8 cellular contexts compared by ENCODE assay signal in genomic region chr10:79444243-79445119, GRCh38. TPM values are rescaled to one million over a fixed set of nuclear protein-coding genes. Genes with fewer than 3 reads are reported as not detected.
DNase-seq lines count a peak whose midpoint lies in the region; ATAC-seq lines count a peak whose summit lies in the region.

No MANE protein-coding gene starts in this region.

- DNase-seq in NCI-H2227 (lab: John Stamatoyannopoulos, UW; ENCODE audit: unreplicated experiment), result peak; percentile 13
- no peak for DNase-seq in NCI-H2227 treated with DMSO at 0.1 percent for 48 hours (lab: John Stamatoyannopoulos, UW)
- DNase-seq in NCI-H69 (lab: John Stamatoyannopoulos, UW), result peak; percentile 64
- peak; percentile 24 for DNase-seq in activated T-cell treated with anti-CD3 and anti-CD28 coated beads for 24 hours (ENCODE audit: low read depth)
- DNase-seq in substantia nigra (lab: John Stamatoyannopoulos, UW), result peak in 19 of 49 donors; percentile 32 to 68 (median 51)

- H3K4me3 ChIP-seq in muscle layer of duodenum (ENCODE audit: low read depth in 1 of 2, low read length in 2 of 2), result peak overlapping the region; percentile 77 to 79

- ATAC-seq in HG02870 (IDR thresholded peaks at IDR 0.05; ENCODE audit: unreplicated experiment) (peak; percentile 15), esophagus mucosa (peak; percentile 42)

- no peaks in the 10 kb centered on the region for H3K9me3 ChIP-seq in muscle layer of duodenum (ENCODE audit: control insufficient read depth in 1 of 2, low read length in 2 of 2)

- H3K27ac ChIP-seq in muscle layer of duodenum (ENCODE audit: low read length), result peak overlapping the region; percentile 41
- peak overlapping the region; percentile 91 for H3K27ac ChIP-seq in substantia nigra (ENCODE audit: low read depth, low read length, poor library complexity, severe bottlenecking)

- H3K27me3 ChIP-seq in muscle layer of duodenum (ENCODE audit: low read depth, low read length), result no peaks in the 10 kb centered on the region

- peaks cover 26 to 45% of the 10 kb centered on the region in 2 donors for H3K4me1 ChIP-seq in muscle layer of duodenum (ENCODE audit: control insufficient read depth in 1 of 2, insufficient read depth in 2 of 2, low read length in 2 of 2)

- peaks cover 0 to 8% of the 10 kb centered on the region in 2 donors for H3K36me3 ChIP-seq in muscle layer of duodenum (ENCODE audit: control insufficient read depth in 1 of 2, insufficient read depth in 2 of 2, low read length in 2 of 2)

RNA-seq across cellular contexts. Expression of gene ZCCHC24, which starts 0.9 kb away (rescaled TPM):
- 3.3 TPM for total RNA-seq in esophagus mucosa
